2 cellular contexts compared by ENCODE assay signal in the genomic region with DNA sequence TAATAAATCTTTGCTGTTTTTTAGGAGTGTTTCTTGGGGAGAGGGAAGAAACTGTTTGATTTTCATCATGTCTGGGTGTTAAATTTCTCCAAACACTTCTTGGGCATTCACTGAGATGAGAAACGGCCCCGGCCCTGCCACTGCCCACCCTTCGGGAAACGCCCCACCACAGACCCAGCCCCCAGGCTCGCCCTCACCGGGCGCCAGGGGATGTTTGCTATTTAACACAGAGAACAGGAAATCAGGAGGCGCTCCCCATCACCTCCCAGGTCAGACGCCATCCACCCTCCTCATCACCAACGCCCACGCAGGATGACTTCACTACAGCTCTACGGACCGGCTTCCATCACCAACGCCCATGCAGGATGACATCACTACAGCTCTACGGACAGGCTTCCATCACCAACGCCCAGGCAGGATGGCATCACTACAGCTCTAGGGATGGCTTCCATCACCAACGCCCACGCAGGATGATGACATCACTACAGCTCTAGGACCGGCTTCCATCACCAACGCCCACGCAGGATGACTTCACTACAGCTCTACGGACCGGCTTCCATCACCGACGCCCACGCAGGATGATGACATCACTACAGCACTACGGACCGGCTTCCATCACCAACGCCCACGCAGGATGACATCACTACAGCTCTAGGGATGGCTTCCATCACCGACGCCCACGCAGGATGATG. TPM values are rescaled to one million over a fixed set of nuclear protein-coding genes. Genes with fewer than 3 reads are reported as not detected.
"Had no signal": no experiment of that assay in that cellular context is flagged by ENCODE, and none has a peak within 500 bp of the region (broad histone marks: within the 10 kb centered on the region; RNA-seq: fewer than 3 reads in every experiment).

No MANE protein-coding gene starts in this region.

RNA-seq across cellular contexts. Expression of gene GPER1, which starts 27.4 kb away (rescaled TPM):
- total RNA-seq: activated CD8-positive, alpha-beta memory T cell treated with anti-CD3 and anti-CD28 coated beads for 36 hours; SJCRH30 had no signal
